ENCODE assay signal across 9 cellular contexts in the genomic region with DNA sequence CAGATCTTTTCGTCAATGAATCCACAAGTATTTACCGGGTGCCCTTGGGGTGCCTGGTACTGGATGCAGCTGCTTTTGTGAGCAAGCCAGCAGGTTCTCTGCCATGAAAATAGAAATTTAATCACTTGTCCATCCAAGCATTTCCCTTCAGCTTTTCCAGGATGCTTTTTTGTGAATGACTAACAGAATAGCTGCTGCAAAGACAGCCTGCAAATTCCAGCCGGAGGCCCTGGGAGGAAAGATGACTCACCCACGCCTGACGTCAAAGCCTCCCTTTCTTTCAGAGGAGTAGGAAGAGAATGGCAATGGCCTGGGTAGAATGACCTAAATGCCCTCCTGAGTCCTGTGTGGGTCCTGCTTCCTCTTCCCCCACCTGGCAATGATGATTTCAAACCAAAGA.
DNase-seq lines count a peak whose midpoint lies in the region; ATAC-seq and TF ChIP-seq lines count a peak whose summit lies in the region.
"Had no signal": no experiment of that assay in that cellular context is flagged by ENCODE, and none has a peak within 500 bp of the region (broad histone marks: within the 10 kb centered on the region; RNA-seq: fewer than 3 reads in every experiment).

No MANE protein-coding gene starts in this region.

- H3K27me3 Mint-ChIP-seq in mesothelial cell of epicardium (ENCODE audit: low read depth), result no peaks in the 10 kb centered on the region

- H3K36me3 ChIP-seq in PC-3 (ENCODE audit: low read depth, low read length), result no peaks in the 10 kb centered on the region
- H3K36me3 ChIP-seq in esophagus (ENCODE audit: control insufficient read depth in 2 of 2, insufficient read depth in 2 of 2, low read length in 1 of 2), result no peaks in the 10 kb centered on the region

- 0 out of 2 replicates have a peak overlapping the region, but pooled peaks have one; percentile 20 for H2AFZ ChIP-seq in PC-3 (ENCODE audit: low read length)

- H3K9me3 ChIP-seq in PC-3 (ENCODE audit: low read length) (no peaks in the 10 kb centered on the region), esophagus (ENCODE audit: control insufficient read depth in 2 of 2, insufficient read depth in 1 of 2, low read depth in 1 of 2, low read length in 1 of 2) (no peaks in the 10 kb centered on the region)

- H3K9me3 Mint-ChIP-seq in mesothelial cell of epicardium, result peaks cover 3% of the 10 kb centered on the region
- H3K9me3 Mint-ChIP-seq: naive B cell had no signal

- H3F3A ChIP-seq in PC-3 (ENCODE audit: low read length, unreplicated experiment), result peaks cover 13% of the 10 kb centered on the region

- H3K4me2 ChIP-seq in PC-3 (ENCODE audit: low read length), result peak overlapping the region; percentile 80

- no TSS peak for BruUV-seq in PC-3 (replicated peaks; lab: Mats Ljungman, UMichigan)

- H3K36me3 Mint-ChIP-seq in mesothelial cell of epicardium, result peaks cover under 1% of the 10 kb centered on the region
- H3K36me3 Mint-ChIP-seq: naive B cell had no signal

- no peaks in the 10 kb centered on the region for H3K79me2 ChIP-seq in PC-3 (ENCODE audit: low read length)

- H3K4me3 ChIP-seq in PC-3 (ENCODE audit: low read length) (peak overlapping the region; percentile 43; the same call in 1 of the 2 replicates), esophagus (ENCODE audit: low read depth in 1 of 2, low read length in 2 of 2) (no peak overlapping the region)

- peak overlapping the region; percentile 87 for H3K9ac ChIP-seq in PC-3 (ENCODE audit: low read length)

- 16 to 23% methylated on average over 5 of the region's 5 CpGs for WGBS in esophagus, 2 donors

- no peaks in the 10 kb centered on the region for H4K20me1 ChIP-seq in PC-3 (ENCODE audit: low read length)

- ATAC-seq in PC-3 (peak; percentile 94), GM21528 (IDR thresholded peaks at IDR 0.05; ENCODE audit: low FRiP score, unreplicated experiment) (no peak)

- in situ Hi-C loops in G401 (cut with HindIII; ENCODE audit: low sequenced_read_pairs), result no loop called here

- peak overlapping the region; percentile 99 for H3K27ac ChIP-seq in PC-3 (ENCODE audit: low read length)
- peak overlapping the region; percentile 37 to 40 for H3K27ac ChIP-seq in esophagus (ENCODE audit: low read depth in 2 of 2, low read length in 1 of 2)

- CTCF ChIA-PET in PC-3 (lab: Charles Lee), result interaction anchor here (0.6 to 0.9 kb wide), 2 partner anchors 33 to 135 kb away, joined by 3 to 4 read pairs; no protein-coding TSS in a partner anchor

- POLR2A ChIA-PET in PC-3 (lab: Charles Lee; ENCODE audit: unreplicated experiment), result interaction anchor here (0.7 kb wide), 1 partner anchor 27 kb away, joined by 3 read pairs; no protein-coding TSS in a partner anchor

- H3K4me1 ChIP-seq in PC-3 (ENCODE audit: insufficient read depth, low read length) (peaks cover 28% of the 10 kb centered on the region), esophagus (ENCODE audit: control insufficient read depth in 2 of 2, insufficient read depth in 2 of 2, low read length in 1 of 2) (no peaks in the 10 kb centered on the region)

- peak; percentile 60 for DNase-seq in G401 (ENCODE audit: low spot score)
- peak; percentile 96 for DNase-seq in PC-3
- DNase-seq in mesothelial cell of epicardium (ENCODE audit: low spot score in 2 of 2, unreplicated experiment in 2 of 2), result peak; percentile 60 to 73
- no peak for DNase-seq in stimulated activated CD4-positive, alpha-beta T cell treated with anti-CD3 and anti-CD28 coated beads, Interleukin-15, amount 100 ng/mL, for 24 hours
- no peak for DNase-seq in activated CD8-positive, alpha-beta memory T cell treated with anti-CD3 and anti-CD28 coated beads, Interleukin-2, amount 50 U/mL, for 48 hours
- DNase-seq in stimulated activated CD4-positive, alpha-beta T cell treated with anti-CD3 and anti-CD28 coated beads, Interleukin-2, amount 100 ng/mL, for 24 hours, result no peak
- DNase-seq: naive B cell had no signal

- H3K27me3 ChIP-seq in PC-3 (ENCODE audit: low read length), result no peaks in the 10 kb centered on the region
- H3K27me3 ChIP-seq in esophagus (ENCODE audit: control insufficient read depth in 1 of 2, insufficient read depth in 2 of 2, low read length in 2 of 2), result no peaks in the 10 kb centered on the region

- intact Hi-C loops in PC-3 (cut with micrococcal nuclease), result loop anchor here (1.0 to 2.0 kb wide), 3 partner anchors 26 to 135 kb away; no protein-coding TSS in a partner anchor

- H3K9me2 ChIP-seq in PC-3 (replicated peaks; ENCODE audit: low read length), result no peaks in the 10 kb centered on the region

- TF ChIP-seq CTCF in PC-3 (conservative IDR thresholded peaks at IDR 0.05; ENCODE audit: low read depth, low read length), result no peak
- no peak for TF ChIP-seq CTCF in mesothelial cell of epicardium (IDR thresholded peaks at IDR 0.05; ENCODE audit: unreplicated experiment)

- peak overlapping the region; percentile 93 for H3K27ac Mint-ChIP-seq in mesothelial cell of epicardium
- H3K27ac Mint-ChIP-seq: naive B cell had no signal

- H3K4me1 Mint-ChIP-seq in mesothelial cell of epicardium, result peaks cover 59% of the 10 kb centered on the region

- H3K4me3 Mint-ChIP-seq in mesothelial cell of epicardium, result peak overlapping the region; percentile 9
- H3K4me3 Mint-ChIP-seq: naive B cell had no signal

Comparison
In these comparisons a context has a peak if more than half of its experiments do, and no peak if none do; other contexts are left out.
1. DNase-seq: peak in G401 (single experiment), PC-3 (single experiment) and mesothelial cell of epicardium (2 of 2); none in stimulated activated CD4-positive, alpha-beta T cell treated with anti-CD3 and anti-CD28 coated beads, Interleukin-15, amount 100 ng/mL, for 24 hours (single experiment), activated CD8-positive, alpha-beta memory T cell treated with anti-CD3 and anti-CD28 coated beads, Interleukin-2, amount 50 U/mL, for 48 hours (single experiment) and stimulated activated CD4-positive, alpha-beta T cell treated with anti-CD3 and anti-CD28 coated beads, Interleukin-2, amount 100 ng/mL, for 24 hours (0 of 2).